ENCODE assay signal across 2 cellular contexts in genomic region chr4:14958436-14958835, GRCh38.
TF ChIP-seq lines count a peak whose summit lies in the region.

No MANE protein-coding gene starts in this region.

TF ChIP-seq in A549, 52 proteins besides CTCF, POLR2A, EP300 and RAD21 (continued from another document):
- TF ChIP-seq PBX3 (IDR thresholded peaks at IDR 0.05), result no peak
- no peak for TF ChIP-seq GATA3 (IDR thresholded peaks at IDR 0.05; ENCODE audit: borderline replicate concordance)
- no peak for TF ChIP-seq CEBPB (IDR thresholded peaks at IDR 0.05)
- no peak for TF ChIP-seq TP53 (CRISPR knock-in tag; IDR thresholded peaks at IDR 0.05)
- no peak for TF ChIP-seq NR3C1 (IDR thresholded peaks at IDR 0.05)
- TF ChIP-seq FOSB (CRISPR knock-in tag; IDR thresholded peaks at IDR 0.05), result no peak
- no peak for TF ChIP-seq TFCP2L1 (CRISPR knock-in tag; IDR thresholded peaks at IDR 0.05)
- TF ChIP-seq E2F6 (IDR thresholded peaks at IDR 0.05; ENCODE audit: borderline replicate concordance, low read depth), result no peak
- no peak for TF ChIP-seq MYC (IDR thresholded peaks at IDR 0.05; ENCODE audit: borderline replicate concordance, low read length)
- TF ChIP-seq SMC3 (IDR thresholded peaks at IDR 0.05), result no peak
- TF ChIP-seq RFX5 (IDR thresholded peaks at IDR 0.05), result no peak
- TF ChIP-seq FOSL2 (IDR thresholded peaks at IDR 0.05), result no peak
- no peak for TF ChIP-seq FOSL2 (CRISPR knock-in tag; IDR thresholded peaks at IDR 0.05)
- TF ChIP-seq RARB (CRISPR knock-in tag; IDR thresholded peaks at IDR 0.05), result no peak
- no peak for TF ChIP-seq CHD4 (IDR thresholded peaks at IDR 0.05; ENCODE audit: borderline replicate concordance)

TF ChIP-seq in GM12878, 131 proteins besides CTCF, POLR2A, EP300 and RAD21:
- TF ChIP-seq ZBTB4 (CRISPR knock-in tag; IDR thresholded peaks at IDR 0.05) (no peak), CEBPZ (IDR thresholded peaks at IDR 0.05; ENCODE audit: low read depth, low read length) (no peak), SMAD5 (IDR thresholded peaks at IDR 0.05; ENCODE audit: low read depth) (no peak), SMC3 (IDR thresholded peaks at IDR 0.05; ENCODE audit: borderline replicate concordance, low read length) (no peak), SUPT20H (IDR thresholded peaks at IDR 0.05; ENCODE audit: borderline replicate concordance, control insufficient read depth, low read depth, low read length) (no peak), TCF7 (IDR thresholded peaks at IDR 0.05; ENCODE audit: borderline replicate concordance) (no peak), KAT2A (conservative IDR thresholded peaks at IDR 0.05; ENCODE audit: control insufficient read depth, low read depth, low read length) (no peak), YY1 (IDR thresholded peaks at IDR 0.05; ENCODE audit: low read depth, low read length) (no peak), CBX5 (IDR thresholded peaks at IDR 0.05; ENCODE audit: low read depth) (no peak), BACH1 (IDR thresholded peaks at IDR 0.05; ENCODE audit: borderline replicate concordance) (no peak)
